Comparison of ENCODE assay signal across 9 cellular contexts in the genomic region with DNA sequence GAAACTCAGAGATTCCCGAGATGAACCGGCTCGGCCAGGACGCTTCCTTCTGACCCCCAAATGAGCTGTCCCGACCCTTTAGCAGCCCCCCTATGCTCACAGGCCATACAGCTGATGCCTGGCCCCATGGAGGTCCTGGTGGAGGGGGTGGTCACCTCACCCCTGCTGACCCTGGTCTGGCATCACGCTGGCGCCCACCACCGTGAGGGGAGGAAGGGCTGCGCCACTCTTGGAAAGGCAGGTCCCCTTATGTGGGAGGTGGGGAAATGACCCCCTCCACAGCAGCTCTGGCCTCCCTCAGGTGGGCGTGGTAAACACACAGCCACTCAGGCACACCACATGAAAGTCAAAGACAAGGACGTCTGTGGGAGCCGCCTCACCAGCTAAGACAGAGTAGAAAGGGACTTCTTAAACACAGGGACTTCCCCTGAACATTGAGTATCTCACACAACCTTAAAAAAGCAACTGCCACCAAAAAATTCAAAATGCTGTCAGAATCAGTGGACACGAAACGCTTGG. TPM values are rescaled to one million over a fixed set of nuclear protein-coding genes. Genes with fewer than 3 reads are reported as not detected.
DNase-seq lines count a peak whose midpoint lies in the region; ATAC-seq lines count a peak whose summit lies in the region.
"Had no signal": no experiment of that assay in that cellular context is flagged by ENCODE, and none has a peak within 500 bp of the region (broad histone marks: within the 10 kb centered on the region; RNA-seq: fewer than 3 reads in every experiment).

No MANE protein-coding gene starts in this region.

- peaks cover 25% of the 10 kb centered on the region for H3K4me1 Mint-ChIP-seq in activated T-helper 2 cell treated with anti-CD3 and anti-CD28 coated beads, Interferon-gamma antibody, Interleukin-2, Interleukin-4, amounts not matched to agents 10 μg/mL and 5 μg/mL and 100 μg/mL, durations not matched to agents 14 hours and 24 hours and 36 hours (ENCODE audit: low read depth)

- peak; percentile 42 for DNase-seq in activated T-helper 2 cell treated with anti-CD3 and anti-CD28 coated beads, Interferon-gamma antibody, Interleukin-2, Interleukin-4, amounts not matched to agents 10 μg/mL and 5 μg/mL and 100 μg/mL, durations not matched to agents 14 hours and 24 hours and 36 hours (ENCODE audit: low spot score)
- peak; percentile 19 to 27 for DNase-seq in stimulated activated CD4-positive, alpha-beta T cell treated with anti-CD3 and anti-CD28 coated beads, Interleukin-15, amount 100 ng/mL, for 48 hours (ENCODE audit: low read depth in 2 of 2)
- no peak for DNase-seq in NCI-H1417 treated with DMSO at 0.1 percent for 48 hours (lab: John Stamatoyannopoulos, UW)
- no peak for DNase-seq in MV-4-11 (lab: John Stamatoyannopoulos, UW)
- no peak for DNase-seq in DMS79 (lab: John Stamatoyannopoulos, UW)
- no peak for DNase-seq in NCI-H524 treated with DMSO at 0.1 percent for 48 hours (lab: John Stamatoyannopoulos, UW)
- DNase-seq: substantia nigra had no signal

- H3K4me3 Mint-ChIP-seq in activated T-helper 2 cell treated with anti-CD3 and anti-CD28 coated beads, Interferon-gamma antibody, Interleukin-2, Interleukin-4, amounts not matched to agents 10 μg/mL and 5 μg/mL and 100 μg/mL, durations not matched to agents 14 hours and 24 hours and 36 hours (ENCODE audit: low read depth), result no peak overlapping the region

- peaks cover 4% of the 10 kb centered on the region for H3K27me3 Mint-ChIP-seq in activated T-helper 2 cell treated with anti-CD3 and anti-CD28 coated beads, Interferon-gamma antibody, Interleukin-2, Interleukin-4, amounts not matched to agents 10 μg/mL and 5 μg/mL and 100 μg/mL, durations not matched to agents 14 hours and 24 hours and 36 hours (ENCODE audit: low read depth)

- H3K9me3 Mint-ChIP-seq in activated T-helper 2 cell treated with anti-CD3 and anti-CD28 coated beads, Interferon-gamma antibody, Interleukin-2, Interleukin-4, amounts not matched to agents 10 μg/mL and 5 μg/mL and 100 μg/mL, durations not matched to agents 14 hours and 24 hours and 36 hours, result no peaks in the 10 kb centered on the region

- ATAC-seq in GM18907 (IDR thresholded peaks at IDR 0.05; ENCODE audit: unreplicated experiment) (peak; percentile 63), HG03045 (IDR thresholded peaks at IDR 0.05; ENCODE audit: unreplicated experiment) (peak; percentile 66)

- no peaks in the 10 kb centered on the region for H3K36me3 Mint-ChIP-seq in activated T-helper 2 cell treated with anti-CD3 and anti-CD28 coated beads, Interferon-gamma antibody, Interleukin-2, Interleukin-4, amounts not matched to agents 10 μg/mL and 5 μg/mL and 100 μg/mL, durations not matched to agents 14 hours and 24 hours and 36 hours (ENCODE audit: low read depth)

- peak overlapping the region; percentile 51 for H3K27ac Mint-ChIP-seq in activated T-helper 2 cell treated with anti-CD3 and anti-CD28 coated beads, Interferon-gamma antibody, Interleukin-2, Interleukin-4, amounts not matched to agents 10 μg/mL and 5 μg/mL and 100 μg/mL, durations not matched to agents 14 hours and 24 hours and 36 hours

- intact Hi-C loops in activated T-helper 2 cell treated with anti-CD3 and anti-CD28 coated beads, Interferon-gamma antibody, Interleukin-2, Interleukin-4, amounts not matched to agents 10 μg/mL and 5 μg/mL and 100 μg/mL, durations not matched to agents 14 hours and 24 hours and 36 hours (cut with micrococcal nuclease), result no loop called here

RNA-seq across cellular contexts. Expression of gene GPR157, which starts 7.0 kb away (rescaled TPM):
- 6.9 and 7.7 TPM in 2 replicates for total RNA-seq in activated T-helper 2 cell treated with anti-CD3 and anti-CD28 coated beads, Interferon-gamma antibody, Interleukin-2, Interleukin-4, amounts not matched to agents 10 μg/mL and 5 μg/mL and 100 μg/mL, durations not matched to agents 14 hours and 24 hours and 36 hours

RNA-seq across cellular contexts. Expression of gene SLC2A5, which starts 52.5 kb away (rescaled TPM):
- total RNA-seq in activated T-helper 2 cell treated with anti-CD3 and anti-CD28 coated beads, Interferon-gamma antibody, Interleukin-2, Interleukin-4, amounts not matched to agents 10 μg/mL and 5 μg/mL and 100 μg/mL, durations not matched to agents 14 hours and 24 hours and 36 hours, result not detected in 2 replicates

Comparison
In these comparisons a context has a peak if more than half of its experiments do, and no peak if none do; other contexts are left out.
1. DNase-seq: peak in activated T-helper 2 cell treated with anti-CD3 and anti-CD28 coated beads, Interferon-gamma antibody, Interleukin-2, Interleukin-4, amounts not matched to agents 10 μg/mL and 5 μg/mL and 100 μg/mL, durations not matched to agents 14 hours and 24 hours and 36 hours (single experiment) and stimulated activated CD4-positive, alpha-beta T cell treated with anti-CD3 and anti-CD28 coated beads, Interleukin-15, amount 100 ng/mL, for 48 hours (2 of 2); none in NCI-H1417 treated with DMSO at 0.1 percent for 48 hours (single experiment), MV-4-11 (single experiment), DMS79 (single experiment) and NCI-H524 treated with DMSO at 0.1 percent for 48 hours (single experiment).